Comparison of ENCODE assay signal across 9 cellular contexts in the genomic region with DNA sequence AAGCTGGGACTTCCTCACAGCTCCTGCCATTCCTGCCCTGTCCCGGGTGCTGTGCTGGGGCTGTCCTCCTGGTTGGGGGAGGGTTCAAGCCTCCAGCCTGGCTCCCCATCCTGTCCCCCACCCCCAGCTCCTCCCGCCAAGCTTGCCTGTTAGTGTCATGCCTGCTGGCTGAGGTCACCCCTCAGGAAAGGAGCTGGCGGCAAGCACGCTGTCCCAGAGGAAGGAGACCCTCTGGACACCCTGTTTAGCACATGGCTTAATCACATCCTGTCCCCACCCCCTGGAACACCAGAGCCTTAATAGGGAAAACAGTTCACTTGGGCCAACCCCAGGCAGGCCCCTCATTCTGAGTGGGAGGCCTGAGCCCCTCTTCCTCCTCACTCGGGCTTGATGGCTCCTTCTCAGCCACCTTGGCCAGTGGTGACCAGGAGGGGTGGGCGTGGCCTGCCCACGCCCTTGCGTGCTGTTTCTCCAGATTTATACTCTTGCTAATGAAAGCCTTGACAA. TPM values are rescaled to one million over a fixed set of nuclear protein-coding genes. Genes with fewer than 3 reads are reported as not detected.
DNase-seq lines count a peak whose midpoint lies in the region; TF ChIP-seq lines count a peak whose summit lies in the region.
"Had no signal": no experiment of that assay in that cellular context is flagged by ENCODE, and none has a peak within 500 bp of the region (broad histone marks: within the 10 kb centered on the region; RNA-seq: fewer than 3 reads in every experiment).

No MANE protein-coding gene starts in this region.

- POLR2A ChIA-PET in AG04449 (lab: Yijun Ruan, JAX) = interaction anchor here (0.7 kb wide), 1 partner anchor 15 kb away, joined by 4 read pairs; no protein-coding TSS in a partner anchor

- H3K27me3 ChIP-seq in NT2/D1 (ENCODE audit: insufficient read depth, insufficient read length) = no peaks in the 10 kb centered on the region

- H3K9ac ChIP-seq in NT2/D1 (ENCODE audit: insufficient read length, low read depth) = peak overlapping the region; percentile 47

- H3K4me3 ChIP-seq in AG04449 (ENCODE audit: low read depth, low read length) (no peak overlapping the region), NT2/D1 (ENCODE audit: insufficient read length, low read depth) (no peak overlapping the region)

- peaks cover 41% of the 10 kb centered on the region for H3K4me1 ChIP-seq in NT2/D1 (ENCODE audit: insufficient read depth, insufficient read length)

- peak overlapping the region; percentile 100 for H3K27ac ChIP-seq in epithelial cell of prostate

- DNase-seq in AG04449 (ENCODE audit: low read depth, low spot score) = peak; percentile 37
- peak; percentile 82 for DNase-seq in NT2/D1 (ENCODE audit: low read depth, low spot score)
- DNase-seq in epithelial cell of prostate (ENCODE audit: low read depth, low spot score) = no peak
- DNase-seq in myocyte (ENCODE audit: low read depth) = peak; percentile 80
- DNase-seq in NCI-H2081 (lab: John Stamatoyannopoulos, UW) = no peak
- no peak for DNase-seq in dedifferentiated amniotic fluid mesenchymal stem cell (ENCODE audit: extremely low spot score)
- no peak for DNase-seq in effector CD8-positive, alpha-beta T cell (lab: John Stamatoyannopoulos, UW)
- DNase-seq in NCI-H1105 treated with DMSO at 0.1 percent for 48 hours (lab: John Stamatoyannopoulos, UW) = no peak
- DNase-seq: DND-41 had no signal

- CTCF ChIA-PET in AG04449 (lab: Yijun Ruan, JAX) = interaction anchor here (0.7 to 2.2 kb wide), 6 partner anchors 9 to 94 kb away, joined by 3 to 13 read pairs (median 3); partner anchors contain the start of gene ENDOG

- H3K9me3 ChIP-seq in NT2/D1 (ENCODE audit: insufficient read depth, low read length) = no peaks in the 10 kb centered on the region

- no peak for TF ChIP-seq CTCF in AG04449 (IDR thresholded peaks at IDR 0.05; ENCODE audit: insufficient read depth, low read length, missing control alignments)

- peaks cover 82% of the 10 kb centered on the region for H3K36me3 ChIP-seq in NT2/D1 (ENCODE audit: insufficient read depth, insufficient read length, low read length)

RNA-seq across cellular contexts. Expression of gene PHYHD1, which starts 9.2 kb away (rescaled TPM):
- 10.0 and 12.3 TPM in 2 replicates for total RNA-seq in myocyte
- 15.8 TPM for polyA plus RNA-seq in myocyte (2012)

RNA-seq across cellular contexts. Expression of gene LRRC8A, which starts 29.6 kb away (rescaled TPM):
- 35.3 and 51.9 TPM in 2 replicates for total RNA-seq in myocyte
- 40.0 TPM for polyA plus RNA-seq in myocyte (2012)

RNA-seq across cellular contexts. Expression of gene KYAT1, which starts 29.8 kb away (rescaled TPM):
- total RNA-seq in myocyte = 9.9 and 13.5 TPM in 2 replicates
- polyA plus RNA-seq in myocyte (2012) = 9.8 TPM

RNA-seq across cellular contexts. Expression of gene DOLK, which starts 35.8 kb away (rescaled TPM):
- total RNA-seq in myocyte = 31.0 and 34.2 TPM in 2 replicates
- 24.3 TPM for polyA plus RNA-seq in myocyte (2012)

RNA-seq across cellular contexts. Expression of gene NUP188, which starts 35.9 kb away (rescaled TPM):
- 33.9 and 53.6 TPM in 2 replicates for total RNA-seq in myocyte
- polyA plus RNA-seq in myocyte (2012) = 36.9 TPM

Comparison
In these comparisons a context has a peak if more than half of its experiments do, and no peak if none do; other contexts are left out.
1. DNase-seq: peak in AG04449 (single experiment), NT2/D1 (single experiment) and myocyte (single experiment); none in epithelial cell of prostate (single experiment), NCI-H2081 (0 of 2), dedifferentiated amniotic fluid mesenchymal stem cell (single experiment), effector CD8-positive, alpha-beta T cell (single experiment) and NCI-H1105 treated with DMSO at 0.1 percent for 48 hours (single experiment).